In genomic region chr9:92615790-92616189, GRCh38 we compare ENCODE assay signal across 19 cellular contexts. TPM values are rescaled to one million over a fixed set of nuclear protein-coding genes. Genes with fewer than 3 reads are reported as not detected.
DNase-seq lines count a peak whose midpoint lies in the region; ATAC-seq and TF ChIP-seq lines count a peak whose summit lies in the region.
"Had no signal": no experiment of that assay in that cellular context is flagged by ENCODE, and none has a peak within 500 bp of the region (broad histone marks: within the 10 kb centered on the region; RNA-seq: fewer than 3 reads in every experiment).

No MANE protein-coding gene starts in this region.

- H3K4me3 Mint-ChIP-seq in neural progenitor cell = no peak overlapping the region
- H3K4me3 Mint-ChIP-seq: nephron progenitor cell had no signal

- H3F3A ChIP-seq in neural progenitor cell (ENCODE audit: low read depth) = no peaks in the 10 kb centered on the region

- DNase-seq in heart left ventricle = no peak
- DNase-seq in Right ventricle myocardium superior = no peak
- no peak for DNase-seq in sciatic nerve (ENCODE audit: low spot score)
- no peak for DNase-seq in uterus
- DNase-seq in islet precursor cell = no peak
- DNase-seq in neural progenitor cell (ENCODE audit: low spot score) = no peak
- DNase-seq: activated CD4-positive, alpha-beta T cell treated with anti-CD3 and anti-CD28 coated beads, Interleukin-2, amount 50 U/mL, for 1 hour; activated naive CD4-positive, alpha-beta T cell; BE2C; mesenchymal stem cell; NCI-H1092 treated with DMSO at 0.1 percent for 48 hours; NCI-H526; nephron progenitor cell; SHP77; stimulated activated naive CD4-positive, alpha-beta T cell had no signal

- no peaks in the 10 kb centered on the region for H3K9me3 Mint-ChIP-seq in neural progenitor cell
- H3K9me3 Mint-ChIP-seq: nephron progenitor cell had no signal

- H3K27ac ChIP-seq in heart left ventricle (peak overlapping the region in 10 of 12 donors; percentile 31 to 82 (median 63)), layer of hippocampus (ENCODE audit: low read depth, low read length) (peak overlapping the region; percentile 12), uterus (peak overlapping the region; percentile 77 to 84), neural progenitor cell (no peak overlapping the region)
- H3K27ac ChIP-seq: epithelial cell of prostate, KMS-11 had no signal

- H3K4me1 ChIP-seq in heart left ventricle (peaks cover 0 to 55% (median 5%) of the 10 kb centered on the region in 12 donors), uterus (peaks cover 12 to 13% of the 10 kb centered on the region in 2 donors), neural progenitor cell (no peaks in the 10 kb centered on the region)
- H3K4me1 ChIP-seq: BE2C had no signal

- peaks cover 20% of the 10 kb centered on the region for H3K36me3 Mint-ChIP-seq in neural progenitor cell

- intact Hi-C loops in heart left ventricle (cut with DNase I) (loop anchor here in 1 of 10 donors (10.0 kb wide), 1 partner anchor 131 kb away; the partner anchor contains the start of gene ASPN), Right ventricle myocardium superior (cut with DNase I) (no loop called here), sciatic nerve (cut with DNase I) (no loop called here), uterus (cut with DNase I; ENCODE audit: low total_unique reads) (no loop called here)

- TF ChIP-seq POLR2A in heart left ventricle (IDR thresholded peaks at IDR 0.05) = no peak
- no peak for TF ChIP-seq POLR2A in uterus (IDR thresholded peaks at IDR 0.05)

- H3K27ac Mint-ChIP-seq in neural progenitor cell = no peak overlapping the region

- H4K20me1 ChIP-seq in neural progenitor cell (ENCODE audit: low read depth) = no peaks in the 10 kb centered on the region

- H3K36me3 ChIP-seq in heart left ventricle (peaks cover 0 to 97% (median 75%) of the 10 kb centered on the region in 9 donors), uterus (no peaks in the 10 kb centered on the region), neural progenitor cell (no peaks in the 10 kb centered on the region)

- WGBS in heart left ventricle, 4 donors = 79 to 90% (median 87%) methylated on average over 13 of the region's 13 CpGs

- no peaks in the 10 kb centered on the region for H3K4me1 Mint-ChIP-seq in neural progenitor cell

- no peaks in the 10 kb centered on the region for H3K27me3 Mint-ChIP-seq in neural progenitor cell (ENCODE audit: insufficient read depth, low read depth)

- no peak overlapping the region for H3K9ac ChIP-seq in neural progenitor cell
- H3K9ac ChIP-seq: KMS-11 had no signal

- H3K4me2 ChIP-seq in neural progenitor cell = no peak overlapping the region
- H3K4me2 ChIP-seq: KMS-11 had no signal

- H3K9me3 ChIP-seq in heart left ventricle = no peaks in the 10 kb centered on the region
- no peaks in the 10 kb centered on the region for H3K9me3 ChIP-seq in uterus
- H3K9me3 ChIP-seq in neural progenitor cell (ENCODE audit: low read depth) = no peaks in the 10 kb centered on the region
- H3K9me3 ChIP-seq: BE2C had no signal

- H3K27me3 ChIP-seq in heart left ventricle = no peaks in the 10 kb centered on the region
- H3K27me3 ChIP-seq in layer of hippocampus (ENCODE audit: control insufficient read depth, insufficient read depth, low read length) = no peaks in the 10 kb centered on the region
- H3K27me3 ChIP-seq in uterus = no peaks in the 10 kb centered on the region
- H3K27me3 ChIP-seq in neural progenitor cell = no peaks in the 10 kb centered on the region
- H3K27me3 ChIP-seq: BE2C had no signal

- TF ChIP-seq CTCF in heart left ventricle (IDR thresholded peaks at IDR 0.05) (no peak), uterus (IDR thresholded peaks at IDR 0.05) (no peak), neural progenitor cell (IDR thresholded peaks at IDR 0.05) (no peak)

- H3K4me3 ChIP-seq in heart left ventricle (no peak overlapping the region), uterus (no peak overlapping the region), neural progenitor cell (no peak overlapping the region)

- H3K79me2 ChIP-seq in neural progenitor cell (ENCODE audit: low read depth) = no peaks in the 10 kb centered on the region

- H2AFZ ChIP-seq in neural progenitor cell (replicated peaks) = no peak overlapping the region

- ATAC-seq in heart left ventricle (no peak), Right ventricle myocardium superior (ENCODE audit: poor library complexity) (no peak), sciatic nerve (peak; percentile 53), HG03565 (IDR thresholded peaks at IDR 0.05; ENCODE audit: unreplicated experiment) (no peak)

RNA-seq across cellular contexts. Expression of gene IPPK, which starts 54.1 kb away (rescaled TPM):
- total RNA-seq in heart left ventricle = 10 to 100 TPM in 2 of 9 donors, 1 to 10 TPM in 7; 5.8 to 10.1 (median 8.6) TPM
- polyA plus RNA-seq in heart left ventricle = 10 to 100 TPM in 1 of 2 donors, 1 to 10 TPM in 1; 4.2 to 11.0 TPM
- 7.9 TPM for total RNA-seq in Right ventricle myocardium superior
- 10.7 TPM for total RNA-seq in sciatic nerve
- total RNA-seq in uterus = 10 to 100 TPM in 2 of 4 donors, 1 to 10 TPM in 2; 5.9 to 13.1 (median 8.5) TPM
- total RNA-seq in neural progenitor cell (ENCODE audit: low replicate concordance) = 16.8 and 18.0 TPM in 2 replicates
